In the genomic region with DNA sequence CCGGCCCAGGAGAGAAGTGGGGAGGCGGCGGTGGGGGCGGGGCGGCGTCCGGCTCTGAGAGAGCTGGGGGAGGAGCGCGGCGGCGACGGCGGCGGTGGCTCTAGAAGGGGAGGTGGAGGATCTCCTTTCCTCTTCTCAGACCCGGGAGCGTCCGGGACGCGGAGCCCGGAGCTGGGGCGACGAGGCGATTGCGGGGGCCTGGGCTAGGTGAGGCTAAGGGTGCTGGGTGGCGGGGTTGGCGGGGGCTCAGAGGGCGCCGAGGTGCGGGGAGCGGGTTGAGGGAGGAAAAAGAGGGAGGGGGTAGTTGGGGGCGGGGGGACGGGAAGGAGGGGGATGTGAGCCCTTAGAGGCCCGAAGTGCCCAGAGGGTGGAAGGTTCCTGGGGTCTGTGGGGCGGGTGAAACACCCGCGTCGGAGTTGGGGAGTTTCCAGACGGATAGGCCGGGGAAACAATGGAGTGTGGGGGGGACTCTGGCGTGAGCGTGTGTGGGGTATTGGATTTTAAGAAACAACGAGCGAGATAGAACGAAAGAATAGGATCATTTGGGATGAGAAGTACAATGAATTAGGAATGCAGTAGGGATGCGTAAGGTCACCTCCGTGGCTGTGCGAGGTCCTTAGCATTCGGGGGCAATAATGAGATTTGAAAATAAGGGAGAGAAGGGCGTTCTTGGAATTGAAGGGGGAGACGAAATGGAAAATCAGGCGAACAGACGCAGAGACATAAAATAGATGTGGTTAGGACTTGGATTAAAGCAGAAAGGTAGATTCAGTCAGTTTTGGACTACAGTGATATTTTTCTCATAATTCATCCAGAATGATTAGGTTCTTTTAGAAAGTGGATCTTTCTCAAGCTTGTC, we compare ENCODE assay signal across 8 cellular contexts. TPM values are rescaled to one million over a fixed set of nuclear protein-coding genes. Genes with fewer than 3 reads are reported as not detected.
A peak's percentile ranks its signal among the peaks of the same experiment; 100 is the strongest.
DNase-seq lines count a peak whose midpoint lies in the region; ATAC-seq and TF ChIP-seq lines count a peak whose summit lies in the region.

A gene (plus strand): TSS at position 82 of the 859 bp plus-strand sequence. CDS start 93,551 bp downstream, outside the sequence.

- H4K5ac ChIP-seq in mesendoderm (ENCODE audit: low read length), result no peak within 1 kb of the TSS

- H3K4me1 ChIP-seq in PC-9 (replicated peaks; ENCODE audit: insufficient read depth), result peaks cover 36% of the 10 kb centered on the region
- H3K4me1 ChIP-seq in mesendoderm (ENCODE audit: control insufficient read depth, low read depth, low read length), result no peaks in the 10 kb centered on the region

- CTCF ChIA-PET in PC-9 (lab: Charles Lee), result interaction anchor here (0.6 to 1.5 kb wide), 5 partner anchors 20 to 374 kb away, joined by 3 to 10 read pairs (median 4); a partner anchor contains a TSS
- CTCF ChIA-PET in GM10248 (lab: Yijun Ruan, JAX), result interaction anchor here (0.7 to 11.9 kb wide), 19 partner anchors 9 to 199 kb away, joined by 3 to 410 read pairs (median 6); a partner anchor contains a TSS

- no peak for TF ChIP-seq CTCF in PC-9 (conservative IDR thresholded peaks at IDR 0.05)
- TF ChIP-seq CTCF in dorsolateral prefrontal cortex (IDR thresholded peaks at IDR 0.05 in 54 of 56, conservative IDR thresholded peaks at IDR 0.05 in 2 of 56; ENCODE audit: low read depth in 1 of 56, partially characterized antibody in 56 of 56), result no peak
- TF ChIP-seq CTCF in type B pancreatic cell (conservative IDR thresholded peaks at IDR 0.05), result no peak
- no peak for TF ChIP-seq CTCF in GM10248 (IDR thresholded peaks at IDR 0.05; ENCODE audit: control extremely low read depth, extremely low read depth, low read depth, missing control alignments)

- no peaks in the 10 kb centered on the region for H3K27me3 Mint-ChIP-seq in type B pancreatic cell

- H3K23ac ChIP-seq in mesendoderm (ENCODE audit: low read length), result no peak within 1 kb of the TSS

- no peaks in the 10 kb centered on the region for H3K9me2 ChIP-seq in PC-9 (ENCODE audit: insufficient read depth)

- peak within 1 kb of the TSS; percentile 95 for H3K4me3 Mint-ChIP-seq in type B pancreatic cell

- peak; percentile 35 for DNase-seq in AG08396 (ENCODE audit: low spot score)
- no peak for DNase-seq in PC-9
- DNase-seq in dorsolateral prefrontal cortex, result peak in 4 of 10 donors; percentile 74 to 90 (median 84)
- peak; percentile 98 for DNase-seq in mesendoderm
- no peak for DNase-seq in type B pancreatic cell (ENCODE audit: extremely low spot score, unreplicated experiment)
- DNase-seq in GM10248 (ENCODE audit: extremely low spot score), result no peak

- no CpG with 5 or more reads among the region's 52 CpGs for WGBS in mesendoderm (ENCODE audit: extremely low coverage, insufficient coverage, low lambda C conversion rate)

- BruUV-seq in PC-9 (replicated peaks; lab: Mats Ljungman, UMichigan), result no TSS peak

- H3K79me2 ChIP-seq in PC-9 (ENCODE audit: low read depth) (peaks cover 51% of the 10 kb centered on the region), mesendoderm (ENCODE audit: control insufficient read depth, insufficient read depth, low read length) (peaks cover 35% of the 10 kb centered on the region)

- H3K56ac ChIP-seq in mesendoderm (ENCODE audit: low read length), result peak within 1 kb of the TSS; percentile 99

- no peak for ATAC-seq in HG02973 (IDR thresholded peaks at IDR 0.05; ENCODE audit: unreplicated experiment)

- H3K27ac ChIP-seq in PC-9 (peak within 1 kb of the TSS; percentile 73), dorsolateral prefrontal cortex (peak within 1 kb of the TSS; percentile 25 to 96 (median 87)), mesendoderm (ENCODE audit: low read depth, low read length) (peak within 1 kb of the TSS; percentile 99)

- H3K27me3 ChIP-seq in PC-9 (ENCODE audit: insufficient read depth, low read depth), result no peaks in the 10 kb centered on the region
- H3K27me3 ChIP-seq in dorsolateral prefrontal cortex, result no peaks in the 10 kb centered on the region
- H3K27me3 ChIP-seq in mesendoderm (ENCODE audit: insufficient read depth, low read length, poor library complexity), result no peaks in the 10 kb centered on the region

- H3K36me3 ChIP-seq in PC-9 (ENCODE audit: low read depth) (0 out of 2 replicates have a peak, but pooled peaks cover 5% of the 10 kb centered on the region), mesendoderm (ENCODE audit: control insufficient read depth, insufficient read depth, low read length) (no peaks in the 10 kb centered on the region)

- H3K9ac ChIP-seq in mesendoderm (ENCODE audit: low read length), result peak within 1 kb of the TSS; percentile 96

- peak within 1 kb of the TSS; percentile 85 for H3K27ac Mint-ChIP-seq in type B pancreatic cell

- H2BK15ac ChIP-seq in mesendoderm (replicated peaks; ENCODE audit: low read depth), result no peak within 1 kb of the TSS

- no peaks in the 10 kb centered on the region for H3K9me3 Mint-ChIP-seq in type B pancreatic cell

- peaks cover 7% of the 10 kb centered on the region; the same call in 1 of the 2 replicates for H4K20me1 ChIP-seq in PC-9 (ENCODE audit: insufficient read depth)

- H3K4me3 ChIP-seq in PC-9 (peak within 1 kb of the TSS; percentile 93), dorsolateral prefrontal cortex (peak within 1 kb of the TSS; percentile 57 to 94 (median 82)), mesendoderm (ENCODE audit: low read length) (peak within 1 kb of the TSS; percentile 83)

- no peaks in the 10 kb centered on the region for H3K9me3 ChIP-seq in PC-9 (ENCODE audit: insufficient read depth, low read depth)

- intact Hi-C loops in PC-9 (cut with micrococcal nuclease; ENCODE audit: unreplicated experiment), result loop anchor here (5.0 to 10.0 kb wide), 2 partner anchors 200 to 337 kb away; a partner anchor contains a TSS
- intact Hi-C loops in dorsolateral prefrontal cortex (cut with DNase I), result no loop called here

- H3F3A ChIP-seq in PC-9 (ENCODE audit: insufficient read depth, low read depth), result peaks cover 26% of the 10 kb centered on the region

- H3K79me1 ChIP-seq in mesendoderm (ENCODE audit: low read length), result peaks cover 2% of the 10 kb centered on the region

- peaks cover 20% of the 10 kb centered on the region for H3K4me1 Mint-ChIP-seq in type B pancreatic cell (ENCODE audit: unreplicated experiment)

- peak within 1 kb of the TSS; percentile 84 for H3K4ac ChIP-seq in mesendoderm (ENCODE audit: low read depth, low read length)

- H3K4me2 ChIP-seq in PC-9 (peak within 1 kb of the TSS; percentile 98), mesendoderm (ENCODE audit: low read length) (peak within 1 kb of the TSS; percentile 89)

- H2BK120ac ChIP-seq in mesendoderm (ENCODE audit: low read depth, low read length), result peak within 1 kb of the TSS; percentile 79

- H2AK5ac ChIP-seq in mesendoderm (ENCODE audit: low read length), result peak within 1 kb of the TSS; percentile 72

- peaks cover 7% of the 10 kb centered on the region for H3K36me3 Mint-ChIP-seq in type B pancreatic cell

- POLR2A ChIA-PET in PC-9 (lab: Charles Lee; ENCODE audit: unreplicated experiment) (interaction anchor here (0.6 to 1.1 kb wide), 9 partner anchors 9 to 502 kb away, joined by 3 to 10 read pairs (median 4); a partner anchor contains a TSS), GM10248 (lab: Yijun Ruan, JAX) (interaction anchor here (0.6 to 1.7 kb wide), 8 partner anchors 9 to 281 kb away, joined by 3 to 9 read pairs (median 5); no protein-coding TSS in a partner anchor)

- H2AFZ ChIP-seq in PC-9, result peak within 1 kb of the TSS; percentile 94

- TF ChIP-seq POLR2A in GM18526 (IDR thresholded peaks at IDR 0.05; ENCODE audit: extremely low read depth, insufficient read length), result peak; percentile 62

- H3K18ac ChIP-seq in mesendoderm (ENCODE audit: low read length), result peak within 1 kb of the TSS; percentile 98

- peak within 1 kb of the TSS; percentile 28 for H4K8ac ChIP-seq in mesendoderm (ENCODE audit: low read depth, low read length)

- H2BK5ac ChIP-seq in mesendoderm (ENCODE audit: low read length), result peak within 1 kb of the TSS; percentile 51

RNA-seq across cellular contexts. Expression of the gene that starts here (rescaled TPM):
- 65.1 and 84.3 TPM in 2 replicates for total RNA-seq in PC-9 (2021)
- total RNA-seq in dorsolateral prefrontal cortex, result 10 to 100 TPM; 19.1 to 67.2 (median 43.0) TPM
- 36.3 TPM for polyA plus RNA-seq in mesendoderm (2013, experiment 1 of 2)
- 36.3 TPM for polyA plus RNA-seq in mesendoderm (2013, experiment 2 of 2)
- 32.0 and 40.3 TPM in 2 replicates for total RNA-seq in type B pancreatic cell (ENCODE audit: low replicate concordance)

Comparison
In these comparisons a context has a peak if more than half of its experiments do, and no peak if none do; other contexts are left out.
1. DNase-seq: peak in AG08396 (single experiment) and mesendoderm (single experiment); none in PC-9 (0 of 2), type B pancreatic cell (single experiment) and GM10248 (single experiment).
2. Peak in every context shown above with its lines, with median percentiles within 50 percentile points of each other: H3K27ac ChIP-seq and H3K4me3 ChIP-seq.